1 cellular context compared by ENCODE assay signal in the genomic region with DNA sequence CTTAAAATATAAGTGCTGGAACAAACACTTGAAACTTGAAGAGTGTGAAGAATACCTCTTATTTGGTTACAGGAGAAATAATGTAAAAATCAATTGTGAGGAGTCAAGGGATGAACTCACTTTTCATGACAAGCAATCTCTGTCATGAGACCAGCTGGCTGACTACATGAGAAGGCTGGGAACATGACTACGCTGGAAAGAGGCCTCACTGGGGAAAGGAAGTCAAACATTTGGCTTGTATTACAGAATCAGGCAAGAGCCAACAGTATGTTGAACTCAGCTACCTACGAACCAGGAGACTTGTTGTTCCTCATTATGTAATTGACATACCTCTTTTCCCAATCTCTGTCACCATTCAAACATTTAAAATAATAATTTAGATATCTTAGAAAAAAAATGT.
TF ChIP-seq lines count a peak whose summit lies in the region.

No MANE protein-coding gene starts in this region.

TF ChIP-seq in IMR-90, 13 proteins besides CTCF, POLR2A, EP300 and RAD21:
- no peak for TF ChIP-seq MXI1 (IDR thresholded peaks at IDR 0.05; ENCODE audit: borderline replicate concordance, low read depth, low read length)
